Comparison of ENCODE assay signal across 11 cellular contexts in the genomic region with DNA sequence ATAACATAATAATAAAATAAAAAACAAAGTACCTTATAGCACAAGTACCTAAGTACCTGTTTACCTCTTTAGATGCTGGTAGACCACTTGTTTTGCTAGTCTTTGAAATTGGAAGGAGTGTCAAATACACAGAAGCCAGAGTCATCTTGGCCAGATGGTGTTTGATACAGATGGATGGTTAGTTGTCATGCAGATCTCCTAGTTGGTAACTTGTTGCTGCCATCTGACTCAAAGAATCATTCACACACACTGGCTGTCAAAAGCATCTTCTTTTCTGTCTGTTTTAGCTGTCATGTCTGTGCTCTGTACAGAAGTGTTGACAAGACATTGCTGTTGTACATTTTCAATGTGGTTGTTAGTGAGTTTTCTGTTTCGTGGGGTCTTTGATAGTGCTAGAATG. TPM values are rescaled to one million over a fixed set of nuclear protein-coding genes. Genes with fewer than 3 reads are reported as not detected.
DNase-seq lines count a peak whose midpoint lies in the region; ATAC-seq, FAIRE-seq and TF ChIP-seq lines count a peak whose summit lies in the region.
"Had no signal": no experiment of that assay in that cellular context is flagged by ENCODE, and none has a peak within 500 bp of the region (broad histone marks: within the 10 kb centered on the region; RNA-seq: fewer than 3 reads in every experiment).

No MANE protein-coding gene starts in this region.

- H3K9ac ChIP-seq in H1 (replicated peaks in 1 of 4; ENCODE audit: extremely low read depth in 1 of 4, low read depth in 3 of 4, low read length in 3 of 4) (no peak overlapping the region), colonic mucosa (ENCODE audit: low read depth in 2 of 2, low read length in 2 of 2) (no peak overlapping the region)

- no peak overlapping the region for H2BK12ac ChIP-seq in H1 (ENCODE audit: low read depth, low read length)

- no peak overlapping the region; the same call in 1 of the 2 replicates for H4K8ac ChIP-seq in H1 (ENCODE audit: extremely low read depth, insufficient read depth, low read length)

- H3K79me1 ChIP-seq in H1 (ENCODE audit: low read depth, low read length) = no peaks in the 10 kb centered on the region

- H3K27me3 Mint-ChIP-seq in Caco-2 (ENCODE audit: insufficient read depth, unreplicated experiment) = no peaks in the 10 kb centered on the region

- peaks cover 0 to 2% of the 10 kb centered on the region in 2 experiments for H4K20me1 ChIP-seq in H1 (replicated peaks in 1 of 2; ENCODE audit: control insufficient read depth in 1 of 2, insufficient read depth in 2 of 2, low read length in 2 of 2)

- no peak overlapping the region for H3K23ac ChIP-seq in H1 (ENCODE audit: insufficient read length)

- H3K79me2 ChIP-seq in H1 (ENCODE audit: control insufficient read depth in 1 of 2, insufficient read depth in 2 of 2, low read length in 2 of 2) = no peaks in the 10 kb centered on the region

- ATAC-seq in GM18498 (IDR thresholded peaks at IDR 0.05; ENCODE audit: unreplicated experiment) (peak; percentile 75), GM21515 (IDR thresholded peaks at IDR 0.05; ENCODE audit: unreplicated experiment) (peak; percentile 59), HG03432 (IDR thresholded peaks at IDR 0.05; ENCODE audit: unreplicated experiment) (peak; percentile 77)
- ATAC-seq: K562 had no signal

- TF ChIP-seq POLR2A in H1 (IDR thresholded peaks at IDR 0.05; ENCODE audit: control extremely low read depth in 1 of 2, low read depth in 2 of 2, low read length in 2 of 2) = no peak

- no peak overlapping the region for H3K4me3 ChIP-seq in H1 (ENCODE audit: extremely low read depth in 1 of 4, insufficient read depth in 2 of 4, low read depth in 3 of 4, low read length in 4 of 4)
- H3K4me3 ChIP-seq in colonic mucosa = no peak overlapping the region
- no peak overlapping the region for H3K4me3 ChIP-seq in Caco-2 (ENCODE audit: low read depth, low read length)
- H3K4me3 ChIP-seq: K562, SK-N-MC, transverse colon had no signal

- no peak overlapping the region for H3K4ac ChIP-seq in H1 (replicated peaks; ENCODE audit: insufficient read length, low read depth, low read length)

- H2BK120ac ChIP-seq in H1 (replicated peaks; ENCODE audit: low read depth, low read length) = no peak overlapping the region

- H3K4me1 Mint-ChIP-seq in Caco-2 (ENCODE audit: low read depth, unreplicated experiment) = no peaks in the 10 kb centered on the region

- no peaks in the 10 kb centered on the region for H3K36me3 Mint-ChIP-seq in Caco-2 (ENCODE audit: insufficient read depth, unreplicated experiment)

- no peak overlapping the region for H2BK5ac ChIP-seq in H1 (ENCODE audit: low read depth, low read length)

- H4K91ac ChIP-seq in H1 (replicated peaks; ENCODE audit: insufficient read length, low read length) = no peak overlapping the region

- no peak overlapping the region for H3K14ac ChIP-seq in H1 (ENCODE audit: insufficient read length)

- no peaks in the 10 kb centered on the region for H3K9me3 Mint-ChIP-seq in Caco-2 (ENCODE audit: unreplicated experiment)

- H2BK15ac ChIP-seq in H1 (ENCODE audit: low read length) = no peak overlapping the region

- H3K4me3 Mint-ChIP-seq in Caco-2 (ENCODE audit: unreplicated experiment) = no peak overlapping the region

- H3K36me3 ChIP-seq in H1 (ENCODE audit: control insufficient read depth in 2 of 4, insufficient read depth in 4 of 4, low read length in 3 of 4) = peaks cover 0 to 6% (median under 1%) of the 10 kb centered on the region in 4 experiments; a peak in 2 of 8 replicates
- H3K36me3 ChIP-seq in colonic mucosa = no peaks in the 10 kb centered on the region
- H3K36me3 ChIP-seq in Caco-2 (ENCODE audit: control insufficient read depth, insufficient read depth, low read length) = no peaks in the 10 kb centered on the region; the same call in 1 of the 2 replicates

- no peak for TF ChIP-seq RAD21 in H1 (IDR thresholded peaks at IDR 0.05 in 1 of 2, conservative IDR thresholded peaks at IDR 0.05 in 1 of 2; ENCODE audit: low read depth in 2 of 2, low read length in 2 of 2)

- no peak overlapping the region for H3K56ac ChIP-seq in H1 (replicated peaks; ENCODE audit: insufficient read length, low read depth, low read length)

- no peak overlapping the region for H2AFZ ChIP-seq in H1 (ENCODE audit: low read length)

- TF ChIP-seq EP300 in H1 (IDR thresholded peaks at IDR 0.05; ENCODE audit: borderline replicate concordance in 1 of 2, low read depth in 2 of 2, low read length in 2 of 2) = no peak

- DNase-seq in H1 (ENCODE audit: low read depth in 1 of 2, low spot score in 2 of 2) (no peak), NCI-H2196 treated with DMSO at 0.1 percent for 48 hours (lab: John Stamatoyannopoulos, UW; ENCODE audit: unreplicated experiment) (no peak), LoVo (ENCODE audit: low spot score) (no peak), colonic mucosa (no peak), Caco-2 (no peak)
- DNase-seq: transverse colon had no signal

- H3K4me2 ChIP-seq in H1 (ENCODE audit: insufficient read depth in 1 of 2, low read depth in 2 of 2, low read length in 2 of 2) = no peak overlapping the region

- no TSS peak for BruUV-seq in Caco-2 (replicated peaks; lab: Mats Ljungman, UMichigan)

- POLR2A ChIA-PET in H1 (lab: Charles Lee; ENCODE audit: partially characterized antibody) = no interaction called here
- POLR2A ChIA-PET in Caco-2 (lab: Charles Lee) = no interaction called here

- no peaks in the 10 kb centered on the region for H3K9me3 ChIP-seq in H1 (ENCODE audit: insufficient read depth in 2 of 2, low read depth in 1 of 2, low read length in 1 of 2)
- no peaks in the 10 kb centered on the region for H3K9me3 ChIP-seq in colonic mucosa
- H3K9me3 ChIP-seq in Caco-2 = no peaks in the 10 kb centered on the region
- H3K9me3 ChIP-seq: transverse colon had no signal

- 85% methylated on average over 1 of the region's 1 CpG; no CpG with 5 or more reads in 1 of the 2 experiments for WGBS in H1 (ENCODE audit: extremely low coverage in 1 of 2, insufficient coverage in 1 of 2, insufficient read length in 1 of 2, insufficient replicate concordance in 2 of 2, low coverage in 1 of 2, low lambda C conversion rate in 2 of 2, missing lambda C conversion rate in 1 of 2), 2 experiments

- intact Hi-C loops in colonic mucosa (cut with DNase I) (no loop called here), Caco-2 (cut with micrococcal nuclease; ENCODE audit: unreplicated experiment) (no loop called here)

- TF ChIP-seq CTCF in H1 (IDR thresholded peaks at IDR 0.05; ENCODE audit: control extremely low read depth in 1 of 3, insufficient read depth in 1 of 3, low read depth in 1 of 3, low read length in 3 of 3) = no peak
- TF ChIP-seq CTCF in colonic mucosa (IDR thresholded peaks at IDR 0.05) = no peak
- TF ChIP-seq CTCF in Caco-2 (IDR thresholded peaks at IDR 0.05; ENCODE audit: insufficient read depth in 1 of 2, low read depth in 1 of 2, low read length in 1 of 2, severe bottlenecking in 1 of 2, unreplicated experiment in 1 of 2) = no peak

- H3K27me3 ChIP-seq in H1 (replicated peaks in 1 of 4; ENCODE audit: control insufficient read depth in 3 of 4, extremely low read depth in 1 of 4, insufficient read depth in 3 of 4, low read length in 3 of 4) = no peaks in the 10 kb centered on the region
- no peaks in the 10 kb centered on the region for H3K27me3 ChIP-seq in colonic mucosa
- H3K27me3 ChIP-seq in Caco-2 (replicated peaks; ENCODE audit: control insufficient read depth, insufficient read depth, low read length) = no peaks in the 10 kb centered on the region
- H3K27me3 ChIP-seq: transverse colon had no signal

- H4K5ac ChIP-seq in H1 (ENCODE audit: insufficient read length, low read depth, low read length) = no peak overlapping the region

- H3K27ac ChIP-seq in H1 (ENCODE audit: low read depth, low read length) = no peak overlapping the region
- H3K27ac ChIP-seq in colonic mucosa = no peak overlapping the region
- H3K27ac ChIP-seq: SK-N-MC, transverse colon had no signal

- CTCF ChIA-PET in H1 (lab: Charles Lee; ENCODE audit: partially characterized antibody) (no interaction called here), Caco-2 (lab: Charles Lee) (no interaction called here)

- H3K23me2 ChIP-seq in H1 (ENCODE audit: low read depth, low read length) = no peaks in the 10 kb centered on the region

- no peak overlapping the region for H2AK5ac ChIP-seq in H1 (ENCODE audit: low read depth, low read length)

- peak; percentile 69 for FAIRE-seq in H1 (lab: Jason Lieb, UNC)
- FAIRE-seq: K562 had no signal

- no peak overlapping the region for H3K27ac Mint-ChIP-seq in Caco-2 (ENCODE audit: unreplicated experiment)

- no peak overlapping the region for H3K18ac ChIP-seq in H1 (ENCODE audit: extremely low read depth, low read length)

- H2BK20ac ChIP-seq in H1 (ENCODE audit: low read length) = no peak overlapping the region

- no peaks in the 10 kb centered on the region for H3K4me1 ChIP-seq in H1 (replicated peaks in 1 of 4; ENCODE audit: control insufficient read depth in 3 of 4, insufficient read depth in 4 of 4, low read length in 3 of 4)
- H3K4me1 ChIP-seq in colonic mucosa = no peaks in the 10 kb centered on the region
- no peaks in the 10 kb centered on the region for H3K4me1 ChIP-seq in Caco-2
- H3K4me1 ChIP-seq: transverse colon had no signal

TF ChIP-seq in H1, 55 proteins besides CTCF, POLR2A, EP300 and RAD21:
- TF ChIP-seq POU5F1 (IDR thresholded peaks at IDR 0.05; ENCODE audit: low read depth, low read length) (no peak), CHD2 (IDR thresholded peaks at IDR 0.05; ENCODE audit: low read length) (no peak), ZNF274 (IDR thresholded peaks at IDR 0.05; ENCODE audit: borderline replicate concordance, extremely low read depth, low read length) (no peak)

RNA-seq across cellular contexts. Expression of a gene that starts 39.7 kb away (rescaled TPM):
- total RNA-seq in H1 (2021; fragmentation: NEBNext Ultra II Directional; extraction: Animal tissue kit (Norgen Biotek cat#: 25700)) = 19.7 and 26.1 TPM in 2 replicates
- 3.4 and 7.0 TPM in 2 replicates for polyA plus RNA-seq in H1 (2011; rRNA removed)
- polyA plus RNA-seq in H1 (2011; cell fraction: cytosol; rRNA removed) = 8.7 TPM
- polyA plus RNA-seq in H1 (2011; cell fraction: nucleus; rRNA removed) = 7.3 TPM
- 15.4 to 28.5 TPM (median 18.7 TPM) in 4 replicates for polyA plus RNA-seq in H1 (2012, experiment 1 of 2)
- 7.3 TPM for polyA plus RNA-seq in H1 (2012, experiment 2 of 2)
- polyA plus RNA-seq in H1 (2013, experiment 1 of 2) = 16.8 TPM
- 16.1 TPM for polyA plus RNA-seq in H1 (2013, experiment 2 of 2)
- 7.3 and 9.2 TPM in 2 replicates for polyA minus RNA-seq in H1 (2011; rRNA and poly(A)+ RNA removed)
- polyA minus RNA-seq in H1 (2011; cell fraction: cytosol; rRNA and poly(A)+ RNA removed) = 7.3 TPM
- polyA minus RNA-seq in H1 (2011; cell fraction: nucleus; rRNA and poly(A)+ RNA removed) = 55.5 TPM
- total RNA-seq in colonic mucosa (10 to 100 TPM; 47.4 to 60.7 TPM), Caco-2 (2022) (42.7 and 56.0 TPM in 2 replicates)
